In the genomic region with DNA sequence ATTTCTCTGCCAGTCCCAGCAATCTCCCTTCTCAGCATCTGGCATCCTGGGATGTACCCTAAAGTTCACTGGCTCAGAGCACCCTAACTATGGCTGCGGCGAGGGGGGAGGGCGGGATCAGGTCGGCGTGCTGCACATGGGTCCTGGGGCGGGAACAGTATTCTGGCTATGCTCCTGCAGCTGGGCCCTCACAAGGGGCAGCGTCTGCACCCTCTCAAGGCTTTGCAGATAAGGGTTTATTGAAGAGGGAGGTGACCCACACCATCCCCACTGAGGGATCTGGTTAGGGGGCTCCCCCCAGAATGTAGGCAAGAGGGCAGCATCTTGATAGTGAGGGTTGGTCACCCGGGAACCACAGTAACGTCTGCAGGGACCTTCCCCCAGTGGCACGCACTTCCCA, we compare ENCODE assay signal across 20 cellular contexts. TPM values are rescaled to one million over a fixed set of nuclear protein-coding genes. Genes with fewer than 3 reads are reported as not detected.
DNase-seq lines count a peak whose midpoint lies in the region; ATAC-seq and TF ChIP-seq lines count a peak whose summit lies in the region.
"Had no signal": no experiment of that assay in that cellular context is flagged by ENCODE, and none has a peak within 500 bp of the region (broad histone marks: within the 10 kb centered on the region; RNA-seq: fewer than 3 reads in every experiment).

No MANE protein-coding gene starts in this region.

- no peaks in the 10 kb centered on the region for H3K36me3 ChIP-seq in RWPE2 (ENCODE audit: low read depth)
- H3K36me3 ChIP-seq in upper lobe of right lung: no peaks in the 10 kb centered on the region
- H3K36me3 ChIP-seq: SJCRH30 had no signal

- H3K4me1 ChIP-seq in RWPE2 (ENCODE audit: insufficient read depth, poor library complexity, severe bottlenecking) (no peaks in the 10 kb centered on the region), upper lobe of right lung (no peaks in the 10 kb centered on the region)
- H3K4me1 ChIP-seq: SJCRH30 had no signal

- ATAC-seq in RWPE2 (ENCODE audit: low read depth) (no peak), upper lobe of right lung (no peak)
- ATAC-seq: PC-3, Right ventricle myocardium inferior had no signal

- TF ChIP-seq CTCF in RWPE2 (IDR thresholded peaks at IDR 0.05; ENCODE audit: poor library complexity, severe bottlenecking) (no peak), upper lobe of right lung (IDR thresholded peaks at IDR 0.05) (no peak)

- DNase-seq in activated effector memory CD4-positive, alpha-beta T cell treated with anti-CD3 and anti-CD28 coated beads, Interleukin-2, amount 50 U/mL, for 16 hours: peak; percentile 38
- no peak for DNase-seq in activated effector memory CD4-positive, alpha-beta T cell treated with Interleukin-2 at 50 U/mL for 16 hours
- DNase-seq in RWPE2 (ENCODE audit: low spot score) (peak; percentile 37), mesenteric fat pad (ENCODE audit: low spot score) (peak; percentile 83), upper lobe of right lung (peak; percentile 41), NOMO-1 (lab: John Stamatoyannopoulos, UW; ENCODE audit: unreplicated experiment in 2 of 2) (no peak)
- DNase-seq in activated CD4-positive, alpha-beta T cell treated with anti-CD3 and anti-CD28 coated beads, Interleukin-2, amount 50 U/mL, for 48 hours: no peak
- DNase-seq: C1 segment of cervical spinal cord, COR-L47, KBM-7, MV-4-11, NCI-H1105, NCI-H1436 treated with DMSO at 0.1 percent for 48 hours, NCI-H187 treated with DMSO at 0.1 percent for 48 hours, NCI-H2107, NCI-H524 treated with DMSO at 0.1 percent for 48 hours, NCI-H774, PC-3 had no signal

- H3K4me3 ChIP-seq in RWPE2 (ENCODE audit: severe bottlenecking) (no peak overlapping the region), upper lobe of right lung (no peak overlapping the region)
- H3K4me3 ChIP-seq: SJCRH30 had no signal

- H3K9me3 ChIP-seq in RWPE2 (ENCODE audit: severe bottlenecking) (peaks cover 4% of the 10 kb centered on the region), upper lobe of right lung (no peaks in the 10 kb centered on the region)
- H3K9me3 ChIP-seq: SJCRH30 had no signal

- peaks cover 10% of the 10 kb centered on the region for H3K27me3 ChIP-seq in RWPE2 (ENCODE audit: insufficient read depth, poor library complexity, severe bottlenecking)
- peaks cover 17% of the 10 kb centered on the region for H3K27me3 ChIP-seq in upper lobe of right lung
- H3K27me3 ChIP-seq: SJCRH30 had no signal

- intact Hi-C loops in upper lobe of right lung (cut with DNase I): no loop called here

- no peak overlapping the region for H3K27ac ChIP-seq in RWPE2 (ENCODE audit: poor library complexity, severe bottlenecking)
- H3K27ac ChIP-seq in upper lobe of right lung: no peak overlapping the region
- H3K27ac ChIP-seq: SJCRH30 had no signal

RNA-seq across cellular contexts. Expression of gene PCBP3, which starts 44.9 kb away (rescaled TPM):
- total RNA-seq in mesenteric fat pad (32.4 TPM), upper lobe of right lung (3.8 TPM)
- total RNA-seq: SJCRH30 had no signal

RNA-seq across cellular contexts. Expression of gene SLC19A1, which starts 56.4 kb away (rescaled TPM):
- 21.7 TPM for total RNA-seq in mesenteric fat pad
- 39.3 TPM for total RNA-seq in upper lobe of right lung

Comparison
In these comparisons a context has a peak if more than half of its experiments do, and no peak if none do; other contexts are left out.
1. DNase-seq: peak in activated effector memory CD4-positive, alpha-beta T cell treated with anti-CD3 and anti-CD28 coated beads, Interleukin-2, amount 50 U/mL, for 16 hours (single experiment), RWPE2 (single experiment), mesenteric fat pad (single experiment) and upper lobe of right lung (single experiment); none in activated effector memory CD4-positive, alpha-beta T cell treated with Interleukin-2 at 50 U/mL for 16 hours (single experiment), NOMO-1 (0 of 2) and activated CD4-positive, alpha-beta T cell treated with anti-CD3 and anti-CD28 coated beads, Interleukin-2, amount 50 U/mL, for 48 hours (0 of 2).